In genomic region chr19:12748489-12748888, GRCh38 we compare ENCODE assay signal across 1 cellular context.
TF ChIP-seq lines count a peak whose summit lies in the region.

No MANE protein-coding gene starts in this region.

TF ChIP-seq in GM23338, 12 proteins besides CTCF, POLR2A, EP300 and RAD21 (continued from another document):
- TF ChIP-seq ZNF462 (CRISPR knock-in tag; IDR thresholded peaks at IDR 0.05) (no peak), CREB1 (CRISPR knock-in tag; IDR thresholded peaks at IDR 0.05; ENCODE audit: low read depth) (no peak), JUNB (IDR thresholded peaks at IDR 0.05; ENCODE audit: unreplicated experiment) (no peak), ETS1 (IDR thresholded peaks at IDR 0.05) (no peak), POLR2AphosphoS5 (IDR thresholded peaks at IDR 0.05; ENCODE audit: low read depth) (no peak), ZNF331 (CRISPR knock-in tag; IDR thresholded peaks at IDR 0.05; ENCODE audit: low read depth) (no peak), ZNF114 (CRISPR knock-in tag; IDR thresholded peaks at IDR 0.05) (no peak), EZH2 (IDR thresholded peaks at IDR 0.05; ENCODE audit: low read depth, unreplicated experiment) (no peak), NANOG (IDR thresholded peaks at IDR 0.05; ENCODE audit: borderline replicate concordance) (no peak), REST (IDR thresholded peaks at IDR 0.05; ENCODE audit: unreplicated experiment) (no peak), EZH2phosphoT487 (IDR thresholded peaks at IDR 0.05; ENCODE audit: unreplicated experiment) (no peak)
